In genomic region chr1:60984066-60984799, GRCh38 we compare ENCODE assay signal across 9 cellular contexts.
A peak's percentile ranks its signal among the peaks of the same experiment; 100 is the strongest.
DNase-seq lines count a peak whose midpoint lies in the region; ATAC-seq and TF ChIP-seq lines count a peak whose summit lies in the region.
"Had no signal": no experiment of that assay in that cellular context is flagged by ENCODE, and none has a peak within 500 bp of the region (broad histone marks: within the 10 kb centered on the region; RNA-seq: fewer than 3 reads in every experiment).

No MANE protein-coding gene starts in this region.

- no peaks in the 10 kb centered on the region for H3K4me1 ChIP-seq in upper lobe of left lung

- H3K4me3 ChIP-seq in upper lobe of left lung = no peak overlapping the region

- H3K27ac ChIP-seq in upper lobe of left lung = peak overlapping the region in 3 of 4 donors; percentile 16 to 43 (median 16)

- TF ChIP-seq EP300 in upper lobe of left lung (IDR thresholded peaks at IDR 0.05) = no peak

- no peak overlapping the region for H3K4me3 Mint-ChIP-seq in activated T-cell treated with anti-CD3 and anti-CD28 coated beads, Interleukin-2, amount 50 U/mL, for 72 hours
- peak overlapping the region in 1 of 3 experiments; percentile 22 for H3K4me3 Mint-ChIP-seq in nephron

- H3K27ac Mint-ChIP-seq in activated T-cell treated with anti-CD3 and anti-CD28 coated beads, Interleukin-2, amount 50 U/mL, for 72 hours = no peak overlapping the region
- peak overlapping the region; percentile 71 to 85 (median 80) for H3K27ac Mint-ChIP-seq in nephron

- no peak for TF ChIP-seq CTCF in nephron (IDR thresholded peaks at IDR 0.05; ENCODE audit: unreplicated experiment in 3 of 3)
- no peak for TF ChIP-seq CTCF in upper lobe of left lung (IDR thresholded peaks at IDR 0.05)

- no peaks in the 10 kb centered on the region for H3K36me3 Mint-ChIP-seq in activated T-cell treated with anti-CD3 and anti-CD28 coated beads, Interleukin-2, amount 50 U/mL, for 72 hours (ENCODE audit: insufficient read depth in 2 of 2)
- H3K36me3 Mint-ChIP-seq in nephron (ENCODE audit: low read depth) = no peaks in the 10 kb centered on the region

- H3K27me3 ChIP-seq in upper lobe of left lung = no peaks in the 10 kb centered on the region

- ATAC-seq in activated T-cell treated with anti-CD3 and anti-CD28 coated beads, Interleukin-2, amount 50 U/mL, for 72 hours (replicated peaks in 1 of 2) = peak; percentile 58 to 86
- ATAC-seq in upper lobe of left lung (ENCODE audit: low FRiP score in 2 of 2) (peak; percentile 72 to 87), GM19455 (IDR thresholded peaks at IDR 0.05; ENCODE audit: unreplicated experiment) (no peak)

- 52 to 70% methylated on average over 7 of the region's 7 CpGs for WGBS in upper lobe of left lung, 2 donors

- H3K4me1 Mint-ChIP-seq in activated T-cell treated with anti-CD3 and anti-CD28 coated beads, Interleukin-2, amount 50 U/mL, for 72 hours (ENCODE audit: low read depth) = peaks cover 5% of the 10 kb centered on the region
- H3K4me1 Mint-ChIP-seq in nephron = peaks cover 32% of the 10 kb centered on the region

- no peaks in the 10 kb centered on the region for H3K36me3 ChIP-seq in upper lobe of left lung

- no peak for DNase-seq in activated T-cell treated with anti-CD3 and anti-CD28 coated beads, Interleukin-2, amount 50 U/mL, for 72 hours
- no peak for DNase-seq in activated T-cell treated with anti-CD3 and anti-CD28 coated beads for 4 hours
- peak; percentile 50 for DNase-seq in fibroblast of peridontal ligament (ENCODE audit: extremely low read depth)
- no peak for DNase-seq in upper lobe of left lung
- DNase-seq in RPMI8226 = no peak
- DNase-seq in LoVo (ENCODE audit: low spot score) = no peak
- DNase-seq: ACHN had no signal

- no peaks in the 10 kb centered on the region for H3K9me3 Mint-ChIP-seq in activated T-cell treated with anti-CD3 and anti-CD28 coated beads, Interleukin-2, amount 50 U/mL, for 72 hours
- H3K9me3 Mint-ChIP-seq in nephron = no peaks in the 10 kb centered on the region

- no peaks in the 10 kb centered on the region for H3K9me3 ChIP-seq in upper lobe of left lung

- no peaks in the 10 kb centered on the region for H3K27me3 Mint-ChIP-seq in activated T-cell treated with anti-CD3 and anti-CD28 coated beads, Interleukin-2, amount 50 U/mL, for 72 hours (ENCODE audit: low read depth)
- H3K27me3 Mint-ChIP-seq in nephron (ENCODE audit: low read depth) = no peaks in the 10 kb centered on the region

- TF ChIP-seq POLR2A in upper lobe of left lung (IDR thresholded peaks at IDR 0.05) = no peak
